In genomic region chr2:29583104-29583503, GRCh38 we compare ENCODE assay signal across 15 cellular contexts.
DNase-seq lines count a peak whose midpoint lies in the region; ATAC-seq, FAIRE-seq and TF ChIP-seq lines count a peak whose summit lies in the region.
"Had no signal": no experiment of that assay in that cellular context is flagged by ENCODE, and none has a peak within 500 bp of the region (broad histone marks: within the 10 kb centered on the region; RNA-seq: fewer than 3 reads in every experiment).

No MANE protein-coding gene starts in this region.

- DNase-seq in AG04450 (ENCODE audit: low read depth, low spot score) (peak; percentile 13), astrocyte (ENCODE audit: low read depth) (peak; percentile 10), upper lobe of right lung (no peak), GM12891 (ENCODE audit: insufficient read length, low spot score) (no peak), sciatic nerve (ENCODE audit: low spot score) (no peak), CD1c-positive myeloid dendritic cell (ENCODE audit: extremely low spot score) (no peak)
- DNase-seq: activated CD8-positive, alpha-beta memory T cell treated with anti-CD3 and anti-CD28 coated beads for 24 hours; activated naive CD4-positive, alpha-beta T cell treated with anti-CD3 and anti-CD28 coated beads, Interleukin-2, amount 10 ng/mL, durations not matched to agents 7 days and 5 days; NCI-H526 treated with DMSO at 0.1 percent for 48 hours; RPMI8226 had no signal

- no peak overlapping the region for H3K4me2 ChIP-seq in astrocyte (ENCODE audit: low read length)

- peaks cover 29% of the 10 kb centered on the region for H3K27me3 Mint-ChIP-seq in astrocyte (ENCODE audit: low read depth, unreplicated experiment)
- H3K27me3 Mint-ChIP-seq: activated naive CD4-positive, alpha-beta T cell treated with anti-CD3 and anti-CD28 coated beads, Interleukin-2, amount 10 ng/mL, durations not matched to agents 7 days and 5 days had no signal

- H3K9me3 Mint-ChIP-seq in astrocyte (ENCODE audit: unreplicated experiment), result peaks cover 4% of the 10 kb centered on the region
- H3K9me3 Mint-ChIP-seq: activated naive CD4-positive, alpha-beta T cell treated with anti-CD3 and anti-CD28 coated beads, Interleukin-2, amount 10 ng/mL, durations not matched to agents 7 days and 5 days; type B pancreatic cell had no signal

- no peaks in the 10 kb centered on the region for H3K9me3 ChIP-seq in AG04450 (ENCODE audit: control insufficient read depth, insufficient read depth, low read length)
- no peaks in the 10 kb centered on the region for H3K9me3 ChIP-seq in astrocyte (ENCODE audit: insufficient read depth, low read depth, low read length)
- no peaks in the 10 kb centered on the region for H3K9me3 ChIP-seq in upper lobe of right lung
- H3K9me3 ChIP-seq: prostate gland had no signal

- no peak overlapping the region for H3K4me3 Mint-ChIP-seq in astrocyte (ENCODE audit: unreplicated experiment)
- H3K4me3 Mint-ChIP-seq: activated naive CD4-positive, alpha-beta T cell treated with anti-CD3 and anti-CD28 coated beads, Interleukin-2, amount 10 ng/mL, durations not matched to agents 7 days and 5 days; type B pancreatic cell had no signal

- no peak for TF ChIP-seq CTCF in AG04450 (IDR thresholded peaks at IDR 0.05; ENCODE audit: low read depth, low read length)
- no peak for TF ChIP-seq CTCF in astrocyte (IDR thresholded peaks at IDR 0.05; ENCODE audit: insufficient read depth, low read depth, low read length)
- TF ChIP-seq CTCF in upper lobe of right lung (IDR thresholded peaks at IDR 0.05), result no peak

- FAIRE-seq in astrocyte (lab: Jason Lieb, UNC) (no peak), GM12891 (lab: Jason Lieb, UNC) (no peak)
- FAIRE-seq: K562 had no signal

- no peak overlapping the region for H3K9ac ChIP-seq in astrocyte (ENCODE audit: low read length)

- H3K79me2 ChIP-seq in astrocyte (ENCODE audit: insufficient read depth, low read length), result no peaks in the 10 kb centered on the region

- ATAC-seq in GM18873 (IDR thresholded peaks at IDR 0.05; ENCODE audit: low FRiP score, unreplicated experiment) (peak; percentile 65), HG02852 (IDR thresholded peaks at IDR 0.05; ENCODE audit: unreplicated experiment) (peak; percentile 52), upper lobe of right lung (no peak), sciatic nerve (no peak)
- ATAC-seq: K562 had no signal

- no peak overlapping the region for H3K27ac Mint-ChIP-seq in astrocyte (ENCODE audit: unreplicated experiment)
- H3K27ac Mint-ChIP-seq: activated naive CD4-positive, alpha-beta T cell treated with anti-CD3 and anti-CD28 coated beads, Interleukin-2, amount 10 ng/mL, durations not matched to agents 7 days and 5 days; type B pancreatic cell had no signal

- H3K27me3 ChIP-seq in AG04450 (ENCODE audit: control insufficient read depth, insufficient read depth, low read length) (no peaks in the 10 kb centered on the region), astrocyte (ENCODE audit: insufficient read depth, low read length) (no peaks in the 10 kb centered on the region), upper lobe of right lung (no peaks in the 10 kb centered on the region)

- H3K27ac ChIP-seq in AG04450 (ENCODE audit: low read depth, low read length) (no peak overlapping the region), astrocyte (ENCODE audit: low read depth, low read length) (no peak overlapping the region), upper lobe of right lung (no peak overlapping the region)
- H3K27ac ChIP-seq: prostate gland had no signal

- no peaks in the 10 kb centered on the region for H3K36me3 Mint-ChIP-seq in astrocyte (ENCODE audit: low read depth, unreplicated experiment)
- H3K36me3 Mint-ChIP-seq: activated naive CD4-positive, alpha-beta T cell treated with anti-CD3 and anti-CD28 coated beads, Interleukin-2, amount 10 ng/mL, durations not matched to agents 7 days and 5 days; type B pancreatic cell had no signal

- CTCF ChIA-PET in AG04450 (lab: Charles Lee), result interaction anchor here (0.6 kb wide), 1 partner anchor 131 kb away, joined by 5 read pairs; no protein-coding TSS in a partner anchor

- H3K4me1 ChIP-seq in astrocyte (ENCODE audit: insufficient read depth, low read length) (no peaks in the 10 kb centered on the region), upper lobe of right lung (no peaks in the 10 kb centered on the region)
- H3K4me1 ChIP-seq: prostate gland had no signal

- H2AFZ ChIP-seq in astrocyte (ENCODE audit: low read depth, low read length), result no peak overlapping the region

- no peak for TF ChIP-seq POLR2A in GM12891 (IDR thresholded peaks at IDR 0.05; ENCODE audit: low read depth, low read length)

- POLR2A ChIA-PET in AG04450 (lab: Yijun Ruan, JAX), result no interaction called here

- H3K36me3 ChIP-seq in astrocyte (ENCODE audit: insufficient read depth, low read length) (no peaks in the 10 kb centered on the region), upper lobe of right lung (no peaks in the 10 kb centered on the region)
- H3K36me3 ChIP-seq: prostate gland had no signal

- no peaks in the 10 kb centered on the region for H4K20me1 ChIP-seq in astrocyte (ENCODE audit: insufficient read depth, low read length)

- intact Hi-C loops in upper lobe of right lung (cut with DNase I) (no loop called here), sciatic nerve (cut with DNase I) (no loop called here)

- H3K4me1 Mint-ChIP-seq in astrocyte (ENCODE audit: low read depth, unreplicated experiment), result peaks cover 2% of the 10 kb centered on the region
- H3K4me1 Mint-ChIP-seq: activated naive CD4-positive, alpha-beta T cell treated with anti-CD3 and anti-CD28 coated beads, Interleukin-2, amount 10 ng/mL, durations not matched to agents 7 days and 5 days had no signal

- H3K4me3 ChIP-seq in AG04450 (ENCODE audit: low read depth, low read length), result no peak overlapping the region
- no peak overlapping the region for H3K4me3 ChIP-seq in astrocyte (ENCODE audit: insufficient read depth, low read depth, low read length)
- H3K4me3 ChIP-seq in upper lobe of right lung, result no peak overlapping the region
- H3K4me3 ChIP-seq: K562, prostate gland had no signal

TF ChIP-seq in GM12891, 5 proteins besides CTCF, POLR2A, EP300 and RAD21:
- TF ChIP-seq TAF1 (IDR thresholded peaks at IDR 0.05; ENCODE audit: low read depth, low read length) (no peak), POLR2AphosphoS5 (IDR thresholded peaks at IDR 0.05; ENCODE audit: low read depth, low read length) (no peak), POU2F2 (IDR thresholded peaks at IDR 0.05; ENCODE audit: low read depth, low read length) (no peak), SPI1 (IDR thresholded peaks at IDR 0.05; ENCODE audit: low read depth, low read length) (no peak), PAX5 (IDR thresholded peaks at IDR 0.05; ENCODE audit: insufficient read depth, low read length, severe bottlenecking) (no peak)

Comparison
In these comparisons a context has a peak if more than half of its experiments do, and no peak if none do; other contexts are left out.
1. DNase-seq: peak in AG04450 (single experiment) and astrocyte (single experiment); none in upper lobe of right lung (single experiment), GM12891 (single experiment), sciatic nerve (single experiment) and CD1c-positive myeloid dendritic cell (single experiment).
2. ATAC-seq: peak in GM18873 (single experiment) and HG02852 (single experiment); none in upper lobe of right lung (single experiment) and sciatic nerve (single experiment).